ENCODE assay signal across 9 cellular contexts in genomic region chr7:50696810-50697582, GRCh38.
DNase-seq lines count a peak whose midpoint lies in the region; ATAC-seq and TF ChIP-seq lines count a peak whose summit lies in the region.
"Had no signal": no experiment of that assay in that cellular context is flagged by ENCODE, and none has a peak within 500 bp of the region (broad histone marks: within the 10 kb centered on the region; RNA-seq: fewer than 3 reads in every experiment).

No MANE protein-coding gene starts in this region.

- no peak overlapping the region for H3K27ac Mint-ChIP-seq in CD4-positive, alpha-beta T cell
- H3K27ac Mint-ChIP-seq in WTC11, result no peak overlapping the region

- intact Hi-C loops in CD4-positive, alpha-beta T cell (cut with DNase I, micrococcal nuclease), result loop anchor here (2.0 to 5.0 kb wide), 5 partner anchors 95 to 465 kb away; no protein-coding TSS in a partner anchor
- intact Hi-C loops in right lobe of liver (cut with DNase I), result loop anchor here in 1 of 2 donors (10.0 kb wide), 1 partner anchor 98 kb away; no protein-coding TSS in a partner anchor

- POLR2A ChIA-PET in CD4-positive, alpha-beta T cell (lab: Charles Lee), result interaction anchor here (0.9 to 1.0 kb wide), 2 partner anchors 43 to 464 kb away, joined by 3 read pairs; no protein-coding TSS in a partner anchor
- POLR2A ChIA-PET in WTC11 (lab: Charles Lee), result no interaction called here

- WGBS in right lobe of liver (ENCODE audit: insufficient coverage, low coverage, low lambda C conversion rate, missing lambda C conversion rate), result 15% methylated on average over 3 of the region's 3 CpGs

- CTCF ChIA-PET in CD4-positive, alpha-beta T cell (lab: Charles Lee), result no interaction called here
- CTCF ChIA-PET in WTC11 (lab: Charles Lee), result interaction anchor here (1.0 to 1.8 kb wide), 2 partner anchors 282 to 630 kb away, joined by 3 to 5 read pairs; no protein-coding TSS in a partner anchor

- no peaks in the 10 kb centered on the region for H3K9me3 Mint-ChIP-seq in CD4-positive, alpha-beta T cell
- H3K9me3 Mint-ChIP-seq in WTC11, result peaks cover 3% of the 10 kb centered on the region

- no peak overlapping the region for H3K27ac ChIP-seq in CD4-positive, alpha-beta T cell (ENCODE audit: low read depth, low read length)
- H3K27ac ChIP-seq in right lobe of liver, result peak overlapping the region; percentile 37 to 72 (median 70)

- H3K9me3 ChIP-seq in CD4-positive, alpha-beta T cell (ENCODE audit: control insufficient read depth, low read length), result no peaks in the 10 kb centered on the region
- no peaks in the 10 kb centered on the region for H3K9me3 ChIP-seq in right lobe of liver
- H3K9me3 ChIP-seq: HAP-1 had no signal

- H3K27me3 Mint-ChIP-seq in CD4-positive, alpha-beta T cell, result no peaks in the 10 kb centered on the region
- no peaks in the 10 kb centered on the region for H3K27me3 Mint-ChIP-seq in WTC11 (ENCODE audit: low read depth)

- H3K36me3 Mint-ChIP-seq in CD4-positive, alpha-beta T cell (ENCODE audit: low read depth), result no peaks in the 10 kb centered on the region
- H3K36me3 Mint-ChIP-seq in WTC11, result peaks cover 17% of the 10 kb centered on the region

- H3K4me1 Mint-ChIP-seq in CD4-positive, alpha-beta T cell (ENCODE audit: low read depth), result peaks cover 4% of the 10 kb centered on the region
- H3K4me1 Mint-ChIP-seq in WTC11, result peaks cover 22% of the 10 kb centered on the region

- TF ChIP-seq CTCF in CD4-positive, alpha-beta T cell (IDR thresholded peaks at IDR 0.05), result peak; percentile 62
- TF ChIP-seq CTCF in WTC11 (IDR thresholded peaks at IDR 0.05), result peak; percentile 47
- peak; percentile 45 to 70 (median 58) for TF ChIP-seq CTCF in right lobe of liver (IDR thresholded peaks at IDR 0.05)

- peak in 2 of 10 experiments; percentile 5 to 10 for DNase-seq in CD4-positive, alpha-beta T cell
- DNase-seq in WTC11 (ENCODE audit: low spot score) (no peak), right lobe of liver (no peak), cerebellar cortex (ENCODE audit: low spot score) (no peak), HK-2 (ENCODE audit: unreplicated experiment) (no peak)
- no peak for DNase-seq in stimulated activated CD4-positive, alpha-beta T cell treated with anti-CD3 and anti-CD28 coated beads, Interleukin-4, amount 100 ng/mL, for 1 hour

- no peak for TF ChIP-seq POLR2A in right lobe of liver (IDR thresholded peaks at IDR 0.05)

- no peak overlapping the region for H3K4me3 Mint-ChIP-seq in CD4-positive, alpha-beta T cell
- no peak overlapping the region for H3K4me3 Mint-ChIP-seq in WTC11

- H3K4me1 ChIP-seq in right lobe of liver, result peaks cover 0 to 30% (median 10%) of the 10 kb centered on the region in 4 donors

- H3K36me3 ChIP-seq in right lobe of liver, result peaks cover 0 to 8% (median 0%) of the 10 kb centered on the region in 4 donors

- H3K4me3 ChIP-seq in right lobe of liver, result no peak overlapping the region
- H3K4me3 ChIP-seq: HAP-1 had no signal

- H3K27me3 ChIP-seq in CD4-positive, alpha-beta T cell (ENCODE audit: control insufficient read depth, insufficient read depth, low read length), result no peaks in the 10 kb centered on the region
- H3K27me3 ChIP-seq in right lobe of liver, result no peaks in the 10 kb centered on the region

- ATAC-seq in CD4-positive, alpha-beta T cell (ENCODE audit: poor library complexity), result peak; percentile 46
- peak; percentile 52 for ATAC-seq in HG03159 (IDR thresholded peaks at IDR 0.05; ENCODE audit: unreplicated experiment)
- peak; percentile 52; the same call in 1 of the 2 replicates for ATAC-seq in WTC11
- ATAC-seq in right lobe of liver, result peak; percentile 78 to 91 (median 85)
- no peak for ATAC-seq in HG03521 (IDR thresholded peaks at IDR 0.05; ENCODE audit: unreplicated experiment)

TF ChIP-seq in WTC11, 78 proteins besides CTCF, POLR2A, EP300 and RAD21:
- TF ChIP-seq ATF3 (CRISPR knock-in tag; conservative IDR thresholded peaks at IDR 0.05) (no peak), GRHL2 (CRISPR knock-in tag; IDR thresholded peaks at IDR 0.05; ENCODE audit: insufficient replicate concordance, severe bottlenecking) (no peak), SMAD4 (CRISPR knock-in tag; IDR thresholded peaks at IDR 0.05) (no peak), FOXJ3 (CRISPR knock-in tag; IDR thresholded peaks at IDR 0.05; ENCODE audit: borderline replicate concordance) (no peak), GTF2I (CRISPR knock-in tag; conservative IDR thresholded peaks at IDR 0.05) (0 out of 2 replicates have a peak, but pooled peaks have one; percentile 71), ZNF121 (CRISPR knock-in tag; IDR thresholded peaks at IDR 0.05) (peak; percentile 99), OVOL2 (CRISPR knock-in tag; IDR thresholded peaks at IDR 0.05; ENCODE audit: borderline replicate concordance) (no peak), E2F1 (CRISPR knock-in tag; IDR thresholded peaks at IDR 0.05) (no peak), PRRX2 (CRISPR knock-in tag; IDR thresholded peaks at IDR 0.05) (no peak)
TF ChIP-seq in WTC11: peak in this region for 2.
